ENCODE assay signal across 28 cellular contexts in the genomic region with DNA sequence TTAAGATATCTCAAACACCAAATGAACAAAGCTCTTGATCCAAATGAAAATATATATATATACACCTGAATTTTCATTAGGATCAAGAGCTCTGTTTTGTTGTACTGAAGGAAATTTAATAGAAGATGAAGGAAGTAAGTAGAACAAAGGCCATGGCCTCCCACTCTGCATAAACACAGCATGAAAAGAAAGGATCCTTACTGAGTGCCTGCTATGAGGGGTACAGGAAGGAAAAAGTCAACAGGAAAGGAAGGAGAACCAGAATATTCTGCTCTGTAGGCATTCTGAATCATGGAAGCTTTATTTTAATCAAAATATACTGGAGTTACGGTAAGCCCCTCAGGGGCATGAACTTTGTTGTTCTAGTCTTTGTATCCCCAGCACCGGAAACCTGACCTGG.
"Had no signal": no experiment of that assay in that cellular context is flagged by ENCODE, and none has a peak within 500 bp of the region (broad histone marks: within the 10 kb centered on the region; RNA-seq: fewer than 3 reads in every experiment).

No MANE protein-coding gene starts in this region.

- H2AFZ ChIP-seq: hepatocyte had no signal

- H3K79me2 ChIP-seq: hepatocyte had no signal

- H3K4me2 ChIP-seq: hepatocyte had no signal

- H3K27me3 Mint-ChIP-seq: dendritic cell treated with granulocyte-macrophage colony-stimulating factor and Interleukin-4, amounts not matched to agents 40 ng/mL and 50 ng/mL, for 4 days; effector memory CD8-positive, alpha-beta T cell; naive thymus-derived CD4-positive, alpha-beta T cell had no signal

- ATAC-seq: effector memory CD8-positive, alpha-beta T cell; foreskin keratinocyte; gastroesophageal sphincter; heart left ventricle; left cardiac atrium; left lung; naive thymus-derived CD4-positive, alpha-beta T cell; psoas muscle; right cardiac atrium; stimulated activated naive CD8-positive, alpha-beta T cell treated with anti-CD3 and anti-CD28 coated beads, Interleukin-15, Interleukin-2, amounts not matched to agents 100 U/mL and 50 U/mL, for 24 hours; upper lobe of right lung had no signal

- H3K4me3 Mint-ChIP-seq: dendritic cell treated with granulocyte-macrophage colony-stimulating factor and Interleukin-4, amounts not matched to agents 40 ng/mL and 50 ng/mL, for 4 days; effector memory CD8-positive, alpha-beta T cell; naive thymus-derived CD4-positive, alpha-beta T cell; nephron had no signal

- H3K27me3 ChIP-seq: esophagus muscularis mucosa, foreskin keratinocyte, gastroesophageal sphincter, heart left ventricle, hepatocyte, left lung, transverse colon, upper lobe of right lung, uterus had no signal

- H3K27ac ChIP-seq: esophagus muscularis mucosa, foreskin keratinocyte, gastroesophageal sphincter, heart left ventricle, hepatocyte, left lung, psoas muscle, skin epidermis, transverse colon, upper lobe of right lung, uterus had no signal

- H3K4me1 ChIP-seq: esophagus muscularis mucosa, foreskin keratinocyte, gastroesophageal sphincter, heart left ventricle, left lung, transverse colon, upper lobe of right lung, uterus had no signal

- H3K27ac Mint-ChIP-seq: dendritic cell treated with granulocyte-macrophage colony-stimulating factor and Interleukin-4, amounts not matched to agents 40 ng/mL and 50 ng/mL, for 4 days; nephron had no signal

- FAIRE-seq: colon, islet of Langerhans had no signal

- DNase-seq: caudate nucleus; effector memory CD8-positive, alpha-beta T cell; foreskin keratinocyte; heart left ventricle; left cardiac atrium; left lung; mesenchymal stem cell; midbrain; naive thymus-derived CD4-positive, alpha-beta T cell; nucleus accumbens; psoas muscle; right cardiac atrium; stimulated activated CD4-positive, alpha-beta T cell treated with anti-CD3 and anti-CD28 coated beads, Interleukin-12 subunit alpha, Interleukin-12 subunit beta, amount 100 ng/mL, for 4 hours; stimulated activated CD4-positive, alpha-beta T cell treated with anti-CD3 and anti-CD28 coated beads, Interleukin-1b, Interleukin-23, amount 100 ng/mL, for 48 hours; stimulated activated CD4-positive, alpha-beta T cell treated with anti-CD3 and anti-CD28 coated beads, Interleukin-4, amount 100 ng/mL, for 1 hour; stimulated activated CD8-positive, alpha-beta memory T cell treated with anti-CD3 and anti-CD28 coated beads, Interleukin-4, amount 100 ng/mL, for 48 hours; stimulated activated naive CD8-positive, alpha-beta T cell treated with anti-CD3 and anti-CD28 coated beads, Interleukin-15, Interleukin-2, amounts not matched to agents 100 U/mL and 50 U/mL, for 24 hours; transverse colon; upper lobe of right lung; uterus had no signal

- H3K4me3 ChIP-seq: esophagus muscularis mucosa, gastroesophageal sphincter, heart left ventricle, hepatocyte, left lung, psoas muscle, skin epidermis, transverse colon, upper lobe of right lung, uterus had no signal

- H3K9me3 ChIP-seq: esophagus muscularis mucosa, gastroesophageal sphincter, heart left ventricle, left lung, psoas muscle, transverse colon, upper lobe of right lung, uterus had no signal

- H3K36me3 ChIP-seq: uterus had no signal

- H3K9me3 Mint-ChIP-seq: dendritic cell treated with granulocyte-macrophage colony-stimulating factor and Interleukin-4, amounts not matched to agents 40 ng/mL and 50 ng/mL, for 4 days; effector memory CD8-positive, alpha-beta T cell; naive thymus-derived CD4-positive, alpha-beta T cell; nephron had no signal
